Comparison of ENCODE assay signal across 2 cellular contexts in the genomic region with DNA sequence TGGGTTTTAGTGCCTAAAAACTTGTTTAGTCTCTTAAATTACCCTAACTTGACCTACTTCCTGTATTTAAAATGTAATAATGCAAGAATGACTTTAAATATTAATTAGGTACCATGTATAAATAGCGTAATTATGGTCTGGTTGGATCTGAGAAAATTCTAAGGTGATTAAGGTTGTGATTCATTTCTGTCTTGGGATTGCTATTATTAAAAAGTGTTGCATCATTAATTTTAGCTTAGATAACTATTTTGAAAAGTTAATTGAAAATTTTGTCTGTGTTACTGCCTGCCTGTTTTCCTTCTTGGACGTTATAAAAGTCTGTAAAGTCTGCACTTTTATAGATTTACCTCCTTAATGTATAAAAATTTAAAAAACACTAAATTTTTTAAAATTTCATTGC.
TF ChIP-seq lines count a peak whose summit lies in the region.

No MANE protein-coding gene starts in this region.

TF ChIP-seq in IMR-90, 13 proteins besides CTCF, POLR2A, EP300 and RAD21:
- TF ChIP-seq CEBPB (IDR thresholded peaks at IDR 0.05; ENCODE audit: low read depth, low read length) = 0 out of 2 replicates have a peak, but pooled peaks have one; percentile 10
- TF ChIP-seq RFX5 (IDR thresholded peaks at IDR 0.05; ENCODE audit: low read depth, low read length) = no peak

TF ChIP-seq in K562, 482 proteins besides CTCF, POLR2A, EP300 and RAD21:
- TF ChIP-seq, protein P1, sequence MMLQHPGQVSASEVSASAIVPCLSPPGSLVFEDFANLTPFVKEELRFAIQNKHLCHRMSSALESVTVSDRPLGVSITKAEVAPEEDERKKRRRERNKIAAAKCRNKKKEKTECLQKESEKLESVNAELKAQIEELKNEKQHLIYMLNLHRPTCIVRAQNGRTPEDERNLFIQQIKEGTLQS (IDR thresholded peaks at IDR 0.05) = peak; percentile 55
- TF ChIP-seq, protein P1 (CRISPR knock-in tag; conservative IDR thresholded peaks at IDR 0.05) = no peak
- TF ChIP-seq SIN3A (IDR thresholded peaks at IDR 0.05; ENCODE audit: borderline replicate concordance in 2 of 2, control insufficient read depth in 1 of 2, low read depth in 2 of 2, low read length in 2 of 2) (no peak), POLR2AphosphoS5 (IDR thresholded peaks at IDR 0.05; ENCODE audit: control insufficient read depth, insufficient read depth, low read depth, low read length) (no peak), CEBPG (CRISPR knock-in tag; IDR thresholded peaks at IDR 0.05) (no peak), CEBPG (tag; conservative IDR thresholded peaks at IDR 0.05 in 1 of 2, IDR thresholded peaks at IDR 0.05 in 1 of 2) (peak; percentile 28 to 68; a peak in 3 of 4 replicates)
